35 cellular contexts compared by ENCODE assay signal in genomic region chr18:7454429-7454828, GRCh38.
"Had no signal": no experiment of that assay in that cellular context is flagged by ENCODE, and none has a peak within 500 bp of the region (broad histone marks: within the 10 kb centered on the region; RNA-seq: fewer than 3 reads in every experiment).

No MANE protein-coding gene starts in this region.

- H3K4me1 Mint-ChIP-seq: activated B cell treated with CpG ODN at 0.5 μM for 24 hours; activated CD4-positive, alpha-beta T cell treated with anti-CD3 and anti-CD28 coated beads, Interleukin-2, amount 10 ng/mL, durations not matched to agents 24 days and 14 days; activated naive CD4-positive, alpha-beta T cell treated with anti-CD3 and anti-CD28 coated beads, Interleukin-2, amount 10 ng/mL, durations not matched to agents 7 days and 5 days; activated naive CD4-positive, alpha-beta T cell treated with anti-CD3 and anti-CD28 coated beads, Interleukin-2, amount 50 U/mL, for 24 hours; activated naive CD8-positive, alpha-beta T cell treated with anti-CD3 and anti-CD28 coated beads for 36 hours had no signal

- ATAC-seq: activated CD8-positive, alpha-beta T cell treated with anti-CD3 and anti-CD28 coated beads for 36 hours; body of pancreas had no signal

- H3K36me3 Mint-ChIP-seq: activated CD4-positive, alpha-beta memory T cell treated with anti-CD3 and anti-CD28 coated beads for 36 hours; activated naive CD4-positive, alpha-beta T cell treated with anti-CD3 and anti-CD28 coated beads, Interleukin-2, amount 10 ng/mL, durations not matched to agents 7 days and 5 days; activated naive CD4-positive, alpha-beta T cell treated with anti-CD3 and anti-CD28 coated beads, Interleukin-2, amount 50 U/mL, for 24 hours; activated naive CD8-positive, alpha-beta T cell treated with anti-CD3 and anti-CD28 coated beads for 36 hours had no signal

- H3K27me3 Mint-ChIP-seq: activated B cell treated with CpG ODN at 0.5 μM for 24 hours; activated CD4-positive, alpha-beta memory T cell treated with anti-CD3 and anti-CD28 coated beads for 36 hours; activated CD4-positive, alpha-beta T cell treated with anti-CD3 and anti-CD28 coated beads, Interleukin-2, amount 10 ng/mL, durations not matched to agents 24 days and 14 days; activated CD8-positive, alpha-beta T cell treated with anti-CD3 and anti-CD28 coated beads for 36 hours; activated naive CD4-positive, alpha-beta T cell treated with anti-CD3 and anti-CD28 coated beads, Interleukin-2, amount 10 ng/mL, durations not matched to agents 7 days and 5 days; activated naive CD4-positive, alpha-beta T cell treated with anti-CD3 and anti-CD28 coated beads, Interleukin-2, amount 50 U/mL, for 24 hours; activated naive CD8-positive, alpha-beta T cell treated with anti-CD3 and anti-CD28 coated beads for 36 hours had no signal

- H3K4me3 ChIP-seq: adrenal gland, body of pancreas, breast epithelium had no signal

- H3K27ac Mint-ChIP-seq: activated B cell treated with CpG ODN at 0.5 μM for 24 hours; activated CD4-positive, alpha-beta memory T cell treated with anti-CD3 and anti-CD28 coated beads for 36 hours; activated CD4-positive, alpha-beta T cell treated with anti-CD3 and anti-CD28 coated beads, Interleukin-2, amount 10 ng/mL, durations not matched to agents 24 days and 14 days; activated CD8-positive, alpha-beta T cell treated with anti-CD3 and anti-CD28 coated beads for 36 hours; activated naive CD4-positive, alpha-beta T cell treated with anti-CD3 and anti-CD28 coated beads, Interleukin-2, amount 10 ng/mL, durations not matched to agents 7 days and 5 days; activated naive CD4-positive, alpha-beta T cell treated with anti-CD3 and anti-CD28 coated beads, Interleukin-2, amount 50 U/mL, for 24 hours; activated naive CD8-positive, alpha-beta T cell treated with anti-CD3 and anti-CD28 coated beads for 36 hours; activated T-helper 2 cell treated with anti-CD3 and anti-CD28 coated beads, Interferon-gamma antibody, Interleukin-2, Interleukin-4, amounts not matched to agents 10 μg/mL and 5 μg/mL and 100 μg/mL, durations not matched to agents 14 hours and 24 hours and 36 hours; T-helper 1 cell treated with Interleukin-12 subunit alpha and Interleukin-12 subunit beta and Interleukin-4 antibody, amounts not matched to agents 30 μg/mL and 1 μg/mL, for 36 hours; T-helper 2 cell treated with Interferon-gamma antibody and Interleukin-4, amounts not matched to agents 5 μg/mL and 100 μg/mL, for 36 hours had no signal

- H3K4me3 Mint-ChIP-seq: activated B cell treated with CpG ODN at 0.5 μM for 24 hours; activated CD4-positive, alpha-beta memory T cell treated with anti-CD3 and anti-CD28 coated beads for 36 hours; activated CD4-positive, alpha-beta T cell treated with anti-CD3 and anti-CD28 coated beads, Interleukin-2, amount 10 ng/mL, durations not matched to agents 24 days and 14 days; activated CD8-positive, alpha-beta T cell treated with anti-CD3 and anti-CD28 coated beads for 36 hours; activated naive CD4-positive, alpha-beta T cell treated with anti-CD3 and anti-CD28 coated beads, Interleukin-2, amount 10 ng/mL, durations not matched to agents 7 days and 5 days; activated naive CD4-positive, alpha-beta T cell treated with anti-CD3 and anti-CD28 coated beads, Interleukin-2, amount 50 U/mL, for 24 hours; activated naive CD8-positive, alpha-beta T cell treated with anti-CD3 and anti-CD28 coated beads for 36 hours; T-helper 1 cell treated with Interleukin-12 subunit alpha and Interleukin-12 subunit beta and Interleukin-4 antibody, amounts not matched to agents 30 μg/mL and 1 μg/mL, for 36 hours; T-helper 2 cell treated with Interferon-gamma antibody and Interleukin-4, amounts not matched to agents 5 μg/mL and 100 μg/mL, for 36 hours had no signal

- H3K9me3 ChIP-seq: adrenal gland, body of pancreas, breast epithelium had no signal

- FAIRE-seq: astrocyte, TTC549 had no signal

- H3K27ac ChIP-seq: adrenal gland, body of pancreas, brain microvascular endothelial cell, breast epithelium, VCaP had no signal

- H3K9me3 Mint-ChIP-seq: activated B cell treated with CpG ODN at 0.5 μM for 24 hours; activated CD4-positive, alpha-beta memory T cell treated with anti-CD3 and anti-CD28 coated beads for 36 hours; activated CD4-positive, alpha-beta T cell treated with anti-CD3 and anti-CD28 coated beads, Interleukin-2, amount 10 ng/mL, durations not matched to agents 24 days and 14 days; activated naive CD4-positive, alpha-beta T cell treated with anti-CD3 and anti-CD28 coated beads, Interleukin-2, amount 50 U/mL, for 24 hours; activated naive CD8-positive, alpha-beta T cell treated with anti-CD3 and anti-CD28 coated beads for 36 hours; activated T-helper 2 cell treated with anti-CD3 and anti-CD28 coated beads, Interferon-gamma antibody, Interleukin-2, Interleukin-4, amounts not matched to agents 10 μg/mL and 5 μg/mL and 100 μg/mL, durations not matched to agents 14 hours and 24 hours and 36 hours; T-helper 1 cell treated with Interleukin-12 subunit alpha and Interleukin-12 subunit beta and Interleukin-4 antibody, amounts not matched to agents 30 μg/mL and 1 μg/mL, for 36 hours had no signal

- H3K36me3 ChIP-seq: adrenal gland, brain microvascular endothelial cell, breast epithelium had no signal

- H3K4me1 ChIP-seq: adrenal gland, body of pancreas, breast epithelium had no signal

- DNase-seq: activated B cell treated with CpG ODN at 0.5 μM for 24 hours; activated CD4-positive, alpha-beta memory T cell treated with anti-CD3 and anti-CD28 coated beads for 36 hours; activated CD4-positive, alpha-beta T cell treated with anti-CD3 and anti-CD28 coated beads for 4 hours; activated CD4-positive, alpha-beta T cell treated with anti-CD3 and anti-CD28 coated beads, Interleukin-2, amount 10 ng/mL, durations not matched to agents 24 days and 14 days; activated CD4-positive, alpha-beta T cell treated with anti-CD3 and anti-CD28 coated beads, Interleukin-2, amount 50 U/mL, for 1 hour; activated CD4-positive, alpha-beta T cell treated with anti-CD3 and anti-CD28 coated beads, Interleukin-2, amount 50 U/mL, for 4 hours; activated CD4-positive, CD25-positive, alpha-beta regulatory T cell treated with anti-CD3 and anti-CD28 coated beads, Interleukin-2, amount 50 U/mL, for 72 hours; activated CD8-positive, alpha-beta memory T cell treated with anti-CD3 and anti-CD28 coated beads, Interleukin-2, amount 50 U/mL, for 4 hours; activated CD8-positive, alpha-beta T cell treated with anti-CD3 and anti-CD28 coated beads for 36 hours; activated effector memory CD4-positive, alpha-beta T cell treated with Interleukin-2 at 50 U/mL for 16 hours; activated gamma-delta T cell; activated naive CD4-positive, alpha-beta T cell treated with anti-CD3 and anti-CD28 coated beads, Interleukin-2, amount 10 ng/mL, durations not matched to agents 7 days and 5 days; activated naive CD4-positive, alpha-beta T cell treated with Interleukin-2 at 50 U/mL for 16 hours; activated naive CD8-positive, alpha-beta T cell treated with anti-CD3 and anti-CD28 coated beads for 36 hours; activated T-cell treated with anti-CD3 and anti-CD28 coated beads for 4 hours; activated T-cell treated with anti-CD3 and anti-CD28 coated beads, Interleukin-2, amount 50 U/mL, for 1 hour; activated T-cell treated with anti-CD3 and anti-CD28 coated beads, Interleukin-2, amount 50 U/mL, for 48 hours; adrenal gland; amniotic stem cell; aorta; body of pancreas; brain microvascular endothelial cell; central memory CD4-positive, alpha-beta T cell; SW 1271; T-helper 1 cell; T-helper 2 cell; T-helper 9 cell had no signal

- H3K27me3 ChIP-seq: adrenal gland, body of pancreas, brain microvascular endothelial cell, breast epithelium had no signal
